In the genomic region with DNA sequence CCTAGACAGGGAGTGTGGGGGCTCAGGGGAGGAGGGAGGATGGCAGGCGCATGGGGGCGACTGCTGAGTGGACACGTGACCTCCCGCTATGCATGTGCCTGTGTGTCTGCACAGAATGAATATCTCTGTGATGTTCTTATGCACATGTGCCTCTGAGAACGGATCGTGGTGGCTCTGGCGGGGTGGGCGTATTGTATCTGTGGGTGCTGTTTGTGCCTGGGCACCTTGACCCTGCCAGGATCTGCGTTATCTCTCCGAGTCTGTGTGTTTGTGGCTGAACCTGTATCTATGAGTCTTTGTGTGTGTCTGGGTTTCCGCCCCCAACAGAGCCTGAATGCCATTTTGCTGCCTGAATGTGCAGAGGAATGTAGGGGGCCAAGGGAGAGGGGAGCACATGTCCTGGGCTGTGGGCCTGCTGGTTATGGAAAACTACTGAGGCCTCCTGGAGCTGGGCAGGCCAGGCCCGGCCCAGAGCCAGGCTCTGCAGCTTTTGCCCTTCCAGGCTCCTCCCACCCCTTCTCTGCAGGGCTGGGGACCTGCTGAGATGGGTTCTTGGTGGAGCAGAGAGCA, we compare ENCODE assay signal across 16 cellular contexts.
A peak's percentile ranks its signal among the peaks of the same experiment; 100 is the strongest.
DNase-seq lines count a peak whose midpoint lies in the region; ATAC-seq, FAIRE-seq and TF ChIP-seq lines count a peak whose summit lies in the region.
"Had no signal": no experiment of that assay in that cellular context is flagged by ENCODE, and none has a peak within 500 bp of the region (broad histone marks: within the 10 kb centered on the region; RNA-seq: fewer than 3 reads in every experiment).

No MANE protein-coding gene starts in this region.

- H3K27me3 ChIP-seq in H1 (replicated peaks in 1 of 4; ENCODE audit: control insufficient read depth in 3 of 4, extremely low read depth in 1 of 4, insufficient read depth in 3 of 4, low read length in 3 of 4): peaks cover 0 to 4% (median 2%) of the 10 kb centered on the region in 4 experiments; a peak in 5 of 7 replicates
- H3K27me3 ChIP-seq in vagina: no peaks in the 10 kb centered on the region
- H3K27me3 ChIP-seq: gastroesophageal sphincter had no signal

- H2AFZ ChIP-seq in H1 (ENCODE audit: low read length): no peak overlapping the region

- H4K20me1 ChIP-seq in H1 (replicated peaks in 1 of 2; ENCODE audit: control insufficient read depth in 1 of 2, insufficient read depth in 2 of 2, low read length in 2 of 2): no peaks in the 10 kb centered on the region

- H3K23me2 ChIP-seq in H1 (ENCODE audit: low read depth, low read length): no peaks in the 10 kb centered on the region; the same call in 1 of the 2 replicates

- H4K8ac ChIP-seq in H1 (ENCODE audit: extremely low read depth, insufficient read depth, low read length): no peak overlapping the region

- H3K4me1 ChIP-seq in H1 (replicated peaks in 1 of 4; ENCODE audit: control insufficient read depth in 3 of 4, insufficient read depth in 4 of 4, low read length in 3 of 4) (peaks cover 0 to 27% (median 19%) of the 10 kb centered on the region in 4 experiments; a peak in 6 of 7 replicates), vagina (peaks cover 36% of the 10 kb centered on the region)

- no peak for TF ChIP-seq EP300 in H1 (IDR thresholded peaks at IDR 0.05; ENCODE audit: borderline replicate concordance in 1 of 2, low read depth in 2 of 2, low read length in 2 of 2)

- H3K79me2 ChIP-seq in H1 (ENCODE audit: control insufficient read depth in 1 of 2, insufficient read depth in 2 of 2, low read length in 2 of 2): no peaks in the 10 kb centered on the region

- H3K18ac ChIP-seq in H1 (ENCODE audit: extremely low read depth, low read length): peak overlapping the region; percentile 97

- H3K4me1 Mint-ChIP-seq in naive thymus-derived CD8-positive, alpha-beta T cell: peaks cover 17 to 39% (median 23%) of the 10 kb centered on the region in 4 donors
- H3K4me1 Mint-ChIP-seq in activated naive CD4-positive, alpha-beta T cell treated with anti-CD3 and anti-CD28 coated beads for 36 hours (ENCODE audit: low read depth): peaks cover 11% of the 10 kb centered on the region

- peak overlapping the region; percentile 100 for H2BK12ac ChIP-seq in H1 (ENCODE audit: low read depth, low read length)

- H3K27ac ChIP-seq in H1 (ENCODE audit: low read depth, low read length): no peak overlapping the region
- peak overlapping the region; percentile 78 for H3K27ac ChIP-seq in vagina
- H3K27ac ChIP-seq: VCaP had no signal

- H3K9me3 Mint-ChIP-seq in naive thymus-derived CD8-positive, alpha-beta T cell: no peaks in the 10 kb centered on the region
- no peaks in the 10 kb centered on the region for H3K9me3 Mint-ChIP-seq in activated naive CD4-positive, alpha-beta T cell treated with anti-CD3 and anti-CD28 coated beads for 36 hours
- H3K9me3 Mint-ChIP-seq: effector memory CD8-positive, alpha-beta T cell had no signal

- H3K4me2 ChIP-seq in H1 (ENCODE audit: insufficient read depth in 1 of 2, low read depth in 2 of 2, low read length in 2 of 2): 0 out of 4 replicates have a peak overlapping the region, but pooled peaks of 1 of the 2 experiments have one; percentile 3
- H3K4me2 ChIP-seq: SK-N-SH had no signal

- ATAC-seq in left ventricle myocardium superior (peak; percentile 35), HG03432 (IDR thresholded peaks at IDR 0.05; ENCODE audit: unreplicated experiment) (no peak)
- no peak for ATAC-seq in naive thymus-derived CD8-positive, alpha-beta T cell
- ATAC-seq: effector memory CD8-positive, alpha-beta T cell; gastroesophageal sphincter had no signal

- peak overlapping the region; percentile 90 for H2AK5ac ChIP-seq in H1 (ENCODE audit: low read depth, low read length)

- no peak for TF ChIP-seq CTCF in H1 (IDR thresholded peaks at IDR 0.05; ENCODE audit: control extremely low read depth in 1 of 3, insufficient read depth in 1 of 3, low read depth in 1 of 3, low read length in 3 of 3)
- TF ChIP-seq CTCF in vagina (IDR thresholded peaks at IDR 0.05): no peak

- H3K79me1 ChIP-seq in H1 (ENCODE audit: low read depth, low read length): no peaks in the 10 kb centered on the region

- no peak overlapping the region for H3K23ac ChIP-seq in H1 (ENCODE audit: insufficient read length)

- peak overlapping the region; percentile 1 for H4K5ac ChIP-seq in H1 (ENCODE audit: insufficient read length, low read depth, low read length)

- peak overlapping the region in 7 of 10 donors; percentile 20 to 61 (median 50) for H3K4me3 Mint-ChIP-seq in naive thymus-derived CD8-positive, alpha-beta T cell
- no peak overlapping the region for H3K4me3 Mint-ChIP-seq in activated naive CD4-positive, alpha-beta T cell treated with anti-CD3 and anti-CD28 coated beads for 36 hours

- DNase-seq in left ventricle myocardium superior (peak; percentile 43), cardiac septum (ENCODE audit: low spot score) (no peak), H1 (ENCODE audit: low read depth in 1 of 2, low spot score in 2 of 2) (no peak), vagina (ENCODE audit: extremely low spot score in 2 of 2) (no peak), middle frontal gyrus (ENCODE audit: extremely low spot score, low spot score) (no peak)
- no peak for DNase-seq in naive thymus-derived CD8-positive, alpha-beta T cell
- DNase-seq in activated naive CD4-positive, alpha-beta T cell treated with anti-CD3 and anti-CD28 coated beads for 36 hours: no peak
- DNase-seq: DMS53; effector memory CD8-positive, alpha-beta T cell; left cardiac atrium; NCI-H2107; NK-92 treated with Interleukin-12 subunit alpha and Interleukin-12 subunit beta, amount 100 ng/mL, for 24 hours; SK-N-SH had no signal

- H3K9me3 ChIP-seq in H1 (ENCODE audit: insufficient read depth in 2 of 2, low read depth in 1 of 2, low read length in 1 of 2) (no peaks in the 10 kb centered on the region), vagina (no peaks in the 10 kb centered on the region)
- H3K9me3 ChIP-seq: gastroesophageal sphincter, SK-N-SH had no signal

- TF ChIP-seq POLR2A in H1 (IDR thresholded peaks at IDR 0.05; ENCODE audit: control extremely low read depth in 1 of 2, low read depth in 2 of 2, low read length in 2 of 2): no peak
- TF ChIP-seq POLR2A in vagina (IDR thresholded peaks at IDR 0.05): no peak

- no peaks in the 10 kb centered on the region for H3K36me3 Mint-ChIP-seq in naive thymus-derived CD8-positive, alpha-beta T cell
- H3K36me3 Mint-ChIP-seq in activated naive CD4-positive, alpha-beta T cell treated with anti-CD3 and anti-CD28 coated beads for 36 hours (ENCODE audit: low read depth): no peaks in the 10 kb centered on the region

- H2BK5ac ChIP-seq in H1 (ENCODE audit: low read depth, low read length): peak overlapping the region; percentile 87; the same call in 1 of the 2 replicates

- no peak overlapping the region; a peak in 1 of 7 replicates for H3K9ac ChIP-seq in H1 (replicated peaks in 1 of 4; ENCODE audit: extremely low read depth in 1 of 4, low read depth in 3 of 4, low read length in 3 of 4)
- H3K9ac ChIP-seq: SK-N-SH had no signal

- H3K4ac ChIP-seq in H1 (replicated peaks; ENCODE audit: insufficient read length, low read depth, low read length): peak overlapping the region; percentile 95

- intact Hi-C loops in left ventricle myocardium superior (cut with micrococcal nuclease) (loop anchor here (5.0 kb wide), 1 partner anchor 157 kb away; no protein-coding TSS in a partner anchor), cardiac septum (cut with DNase I) (no loop called here), vagina (cut with DNase I) (no loop called here)
- intact Hi-C loops in activated naive CD4-positive, alpha-beta T cell treated with anti-CD3 and anti-CD28 coated beads for 36 hours (cut with micrococcal nuclease): loop anchor here (10.0 kb wide), 1 partner anchor 345 kb away; no protein-coding TSS in a partner anchor

- peak overlapping the region; percentile 97 for H2BK15ac ChIP-seq in H1 (ENCODE audit: low read length)

- H2BK120ac ChIP-seq in H1 (replicated peaks; ENCODE audit: low read depth, low read length): peak overlapping the region; percentile 60

- H3K56ac ChIP-seq in H1 (replicated peaks; ENCODE audit: insufficient read length, low read depth, low read length): no peak overlapping the region

- H4K91ac ChIP-seq in H1 (replicated peaks; ENCODE audit: insufficient read length, low read length): peak overlapping the region; percentile 94

- H2BK20ac ChIP-seq in H1 (ENCODE audit: low read length): peak overlapping the region; percentile 98

- H3K27me3 Mint-ChIP-seq in naive thymus-derived CD8-positive, alpha-beta T cell: no peaks in the 10 kb centered on the region
- H3K27me3 Mint-ChIP-seq in activated naive CD4-positive, alpha-beta T cell treated with anti-CD3 and anti-CD28 coated beads for 36 hours (ENCODE audit: low read depth): no peaks in the 10 kb centered on the region
- H3K27me3 Mint-ChIP-seq: effector memory CD8-positive, alpha-beta T cell had no signal

- POLR2A ChIA-PET in H1 (lab: Charles Lee; ENCODE audit: partially characterized antibody): interaction anchor here (0.7 to 1.9 kb wide), 5 partner anchors 62 to 224 kb away, joined by 3 to 11 read pairs (median 4); a partner anchor contains a TSS
- POLR2A ChIA-PET in naive thymus-derived CD8-positive, alpha-beta T cell (lab: Charles Lee): interaction anchor here (1.7 kb wide), 1 partner anchor 145 kb away, joined by 4 read pairs; no protein-coding TSS in a partner anchor

- H3K36me3 ChIP-seq in H1 (ENCODE audit: control insufficient read depth in 2 of 4, insufficient read depth in 4 of 4, low read length in 3 of 4): no peaks in the 10 kb centered on the region
- H3K36me3 ChIP-seq in vagina: no peaks in the 10 kb centered on the region
- H3K36me3 ChIP-seq: gastroesophageal sphincter had no signal

- H3K27ac Mint-ChIP-seq in naive thymus-derived CD8-positive, alpha-beta T cell: peak overlapping the region in 4 of 10 donors; percentile 1 to 87 (median 66)
- H3K27ac Mint-ChIP-seq in activated naive CD4-positive, alpha-beta T cell treated with anti-CD3 and anti-CD28 coated beads for 36 hours: no peak overlapping the region

- no peak for FAIRE-seq in H1 (lab: Jason Lieb, UNC)

- 85% methylated on average over 8 of the region's 12 CpGs; no CpG with 5 or more reads in 1 of the 2 experiments for WGBS in H1 (ENCODE audit: extremely low coverage in 1 of 2, insufficient coverage in 1 of 2, insufficient read length in 1 of 2, insufficient replicate concordance in 2 of 2, low coverage in 1 of 2, low lambda C conversion rate in 2 of 2, missing lambda C conversion rate in 1 of 2), 2 experiments

- H3K4me3 ChIP-seq in H1 (ENCODE audit: extremely low read depth in 1 of 4, insufficient read depth in 2 of 4, low read depth in 3 of 4, low read length in 4 of 4) (no peak overlapping the region), vagina (no peak overlapping the region)
- H3K4me3 ChIP-seq: gastroesophageal sphincter had no signal

- no peak; a peak in 1 of 4 replicates for TF ChIP-seq RAD21 in H1 (IDR thresholded peaks at IDR 0.05 in 1 of 2, conservative IDR thresholded peaks at IDR 0.05 in 1 of 2; ENCODE audit: low read depth in 2 of 2, low read length in 2 of 2)

- no peak overlapping the region for H3K14ac ChIP-seq in H1 (ENCODE audit: insufficient read length)

- CTCF ChIA-PET in H1 (lab: Charles Lee; ENCODE audit: partially characterized antibody): interaction anchor here (2.1 to 12.1 kb wide), 4 partner anchors 137 to 292 kb away, joined by 8 to 353 read pairs (median 110); no protein-coding TSS in a partner anchor
- CTCF ChIA-PET in activated naive CD4-positive, alpha-beta T cell treated with anti-CD3 and anti-CD28 coated beads for 36 hours (lab: Charles Lee): interaction anchor here (11.1 kb wide), 1 partner anchor 151 kb away, joined by 441 read pairs; no protein-coding TSS in a partner anchor

Comparison
In these comparisons a context has a peak if more than half of its experiments do, and no peak if none do; other contexts are left out.
1. intact Hi-C loops: an anchor here in left ventricle myocardium superior (5.0 kb wide) and activated naive CD4-positive, alpha-beta T cell treated with anti-CD3 and anti-CD28 coated beads for 36 hours (10.0 kb wide); none called in cardiac septum and vagina.